8 cellular contexts compared by ENCODE assay signal in genomic region chr10:60434418-60435046, GRCh38. TPM values are rescaled to one million over a fixed set of nuclear protein-coding genes. Genes with fewer than 3 reads are reported as not detected.
A peak's percentile ranks its signal among the peaks of the same experiment; 100 is the strongest.
DNase-seq lines count a peak whose midpoint lies in the region; ATAC-seq, FAIRE-seq and TF ChIP-seq lines count a peak whose summit lies in the region.

No MANE protein-coding gene starts in this region.

- no peaks in the 10 kb centered on the region for H4K20me1 ChIP-seq in K562 (replicated peaks; ENCODE audit: control insufficient read depth, insufficient read depth, low read length)

- no peaks in the 10 kb centered on the region for H3K36me3 ChIP-seq in K562 (ENCODE audit: control insufficient read depth, insufficient read depth, low read length)

- FAIRE-seq in K562 (lab: Jason Lieb, UNC) (peak; percentile 87), islet of Langerhans (lab: Jason Lieb, UNC) (peak; percentile 98)

- no peak overlapping the region for H3K4me3 ChIP-seq in K562

- CTCF ChIA-PET in K562 (lab: Yijun Ruan, JAX; ENCODE audit: low intra/inter-chr PET ratio), result interaction anchor here (0.7 to 3.0 kb wide), 9 partner anchors 98 to 808 kb away, joined by 3 to 20 read pairs (median 7); no protein-coding TSS in a partner anchor

- peaks cover 4% of the 10 kb centered on the region for H3K36me3 Mint-ChIP-seq in type B pancreatic cell

- no peak overlapping the region for H3K4me3 Mint-ChIP-seq in type B pancreatic cell

- TF ChIP-seq CTCF in C4-2B (conservative IDR thresholded peaks at IDR 0.05), result peak; percentile 89
- TF ChIP-seq CTCF in K562 (IDR thresholded peaks at IDR 0.05 in 2 of 3, conservative IDR thresholded peaks at IDR 0.05 in 1 of 3; ENCODE audit: insufficient read depth in 2 of 3, low read depth in 1 of 3, low read length in 3 of 3), result peak; percentile 71 to 92 (median 73); a peak in 5 of 6 replicates
- TF ChIP-seq CTCF in type B pancreatic cell (conservative IDR thresholded peaks at IDR 0.05), result peak; percentile 93

- peaks cover 15% of the 10 kb centered on the region for H3K4me1 Mint-ChIP-seq in type B pancreatic cell (ENCODE audit: unreplicated experiment)

- peaks cover 0 to under 1% of the 10 kb centered on the region in 2 experiments; a peak in 1 of 5 replicates for H3K4me1 ChIP-seq in K562 (replicated peaks in 1 of 2; ENCODE audit: control insufficient read depth in 2 of 2, insufficient read depth in 2 of 2, low read length in 2 of 2)

- POLR2A ChIA-PET in K562 (lab: Yijun Ruan, JAX), result no interaction called here

- ATAC-seq in GM18858 (IDR thresholded peaks at IDR 0.05; ENCODE audit: unreplicated experiment), result peak; percentile 61
- ATAC-seq in K562, result peak; percentile 87

- intact Hi-C loops in K562 (cut with micrococcal nuclease), result loop anchor here (1.0 to 5.0 kb wide), 5 partner anchors 99 to 807 kb away; no protein-coding TSS in a partner anchor

- WGBS in K562 (ENCODE audit: insufficient coverage, low coverage, missing lambda C conversion rate), result 25% methylated on average over 3 of the region's 3 CpGs

- no peak overlapping the region for H3K4me2 ChIP-seq in K562 (ENCODE audit: insufficient read depth, low read length)

- no peak for TF ChIP-seq POLR2A in K562 (conservative IDR thresholded peaks at IDR 0.05)

- no peaks in the 10 kb centered on the region for H3K79me2 ChIP-seq in K562 (ENCODE audit: control insufficient read depth, insufficient read depth, low read length)

- H3K9ac ChIP-seq in K562 (ENCODE audit: insufficient read depth in 1 of 2, low read depth in 2 of 2, low read length in 2 of 2), result no peak overlapping the region

- H3K27ac ChIP-seq in C4-2B, result no peak overlapping the region
- H3K27ac ChIP-seq in K562 (ENCODE audit: extremely low read depth, low read depth, low read length), result no peak overlapping the region

- H3K9me1 ChIP-seq in K562 (ENCODE audit: control insufficient read depth, insufficient read depth, low read length), result no peaks in the 10 kb centered on the region

- TF ChIP-seq RAD21 in K562 (CRISPR knock-in tag; conservative IDR thresholded peaks at IDR 0.05 in 1 of 2, IDR thresholded peaks at IDR 0.05 in 1 of 2), result peak; percentile 99

- H3K27me3 Mint-ChIP-seq in type B pancreatic cell, result no peaks in the 10 kb centered on the region

- peak; percentile 38 for DNase-seq in NCI-H2081 treated with DMSO at 0.1 percent for 48 hours (lab: John Stamatoyannopoulos, UW)
- DNase-seq in K562 (ENCODE audit: extremely low read depth in 1 of 4, low spot score in 3 of 4), result peak; percentile 53 to 72 (median 57)
- DNase-seq in type B pancreatic cell (ENCODE audit: extremely low spot score, unreplicated experiment), result no peak
- DNase-seq in NCI-H226, result no peak
- DNase-seq in UCSD-AML1 (lab: John Stamatoyannopoulos, UW; ENCODE audit: unreplicated experiment), result no peak

- no TSS peak for BruUV-seq in K562 (replicated peaks; lab: Mats Ljungman, UMichigan)

- no peak overlapping the region for H2AFZ ChIP-seq in K562 (ENCODE audit: low read depth, low read length)

- H3K27me3 ChIP-seq in K562 (ENCODE audit: control insufficient read depth in 2 of 2, insufficient read depth in 2 of 2, low read length in 2 of 2), result no peaks in the 10 kb centered on the region

- no peaks in the 10 kb centered on the region for H3K9me3 Mint-ChIP-seq in type B pancreatic cell

- in situ Hi-C loops in K562 (cut with MboI), result loop anchor here (10.0 to 25.0 kb wide), 3 partner anchors 200 to 797 kb away; no protein-coding TSS in a partner anchor

- H3K9me3 ChIP-seq in K562 (replicated peaks; ENCODE audit: control insufficient read depth, insufficient read depth, low read depth, low read length), result no peaks in the 10 kb centered on the region

- H3K27ac Mint-ChIP-seq in type B pancreatic cell, result no peak overlapping the region

- no peak for TF ChIP-seq EP300 in K562 (IDR thresholded peaks at IDR 0.05; ENCODE audit: low read length)

TF ChIP-seq in K562, 482 proteins besides CTCF, POLR2A, EP300 and RAD21 (continues in another document):
- TF ChIP-seq ARID2 (IDR thresholded peaks at IDR 0.05) (peak; percentile 94), ETS1 (conservative IDR thresholded peaks at IDR 0.05; ENCODE audit: control insufficient read depth, low read depth, low read length) (no peak), MXD1 (CRISPR knock-in tag; IDR thresholded peaks at IDR 0.05; ENCODE audit: borderline replicate concordance, poor library complexity, severe bottlenecking) (no peak), KHSRP (IDR thresholded peaks at IDR 0.05) (no peak), MBD1 (CRISPR knock-in tag; IDR thresholded peaks at IDR 0.05) (no peak), ZC3H8 (IDR thresholded peaks at IDR 0.05) (no peak), POLR2H (tag; IDR thresholded peaks at IDR 0.05; ENCODE audit: low read depth) (peak; percentile 61; the same call in 1 of the 2 replicates), TBP (optimal IDR thresholded peaks at IDR 0.05; ENCODE audit: low read depth, low read length) (no peak), SAFB2 (IDR thresholded peaks at IDR 0.05; ENCODE audit: borderline replicate concordance, low read depth, low read length, severe bottlenecking) (no peak), DEAF1 (CRISPR knock-in tag; IDR thresholded peaks at IDR 0.05) (peak; percentile 99), SMAD1 (IDR thresholded peaks at IDR 0.05; ENCODE audit: low read depth, low read length, partially characterized antibody) (no peak), SMC3 (conservative IDR thresholded peaks at IDR 0.05; ENCODE audit: insufficient read depth, low read depth, low read length) (peak; percentile 93)

RNA-seq across cellular contexts. Expression of gene ANK3, which starts 44.9 kb away (rescaled TPM):
- total RNA-seq in K562 (2011; cell fraction: chromatin; rRNA removed; ENCODE audit: low replicate concordance), result 130 and 187 TPM in 2 replicates
- 41.4 and 51.2 TPM in 2 replicates for total RNA-seq in K562 (2011; cell fraction: nucleolus; rRNA removed)
- 79.8 and 105 TPM in 2 replicates for total RNA-seq in K562 (2011; cell fraction: nucleoplasm; rRNA removed)
- total RNA-seq in K562 (2014; rRNA removed) (11.9 and 16.0 TPM in 2 replicates), K562 (2014; rRNA removed; fragmentation: Illumina TruSeq; extraction: Trizol) (25.2 and 32.8 TPM in 2 replicates), K562 (2015; rRNA removed; fragmentation: Illumina TruSeq; extraction: Trizol) (24.9 and 28.4 TPM in 2 replicates), K562 (2021) (25.0 and 32.3 TPM in 2 replicates), type B pancreatic cell (ENCODE audit: low replicate concordance) (90.2 and 145 TPM in 2 replicates)
- polyA plus RNA-seq in K562 (2011; rRNA removed) (3.2 and 17.9 TPM in 2 replicates), K562 (2014; fragmentation: Illumina TruSeq; extraction: Trizol) (23.9 and 24.4 TPM in 2 replicates), K562 (2014; fragmentation: Nextera tagmentation; extraction: Ambion mirVana) (10 to 100 TPM in 1 of 2 experiments, 1 to 10 TPM in 1; 10.0 to 10.5 TPM), K562 (2014; rRNA removed) (15.0 and 17.0 TPM in 2 replicates)
- 1.3 and 6.8 TPM in 2 replicates for polyA plus RNA-seq in K562 (2011; cell fraction: cytosol; rRNA removed)
- 3.0 and 17.5 TPM in 2 replicates for polyA plus RNA-seq in K562 (2011; cell fraction: nucleus; rRNA removed)
- polyA plus RNA-seq in K562 (2012), result 18.0 and 29.8 TPM in 2 replicates
- polyA minus RNA-seq in K562 (2011; rRNA and poly(A)+ RNA removed), result 11.4 and 62.0 TPM in 2 replicates
- 3.7 and 14.5 TPM in 2 replicates for polyA minus RNA-seq in K562 (2011; cell fraction: cytosol; rRNA and poly(A)+ RNA removed)
- 15.2 and 44.4 TPM in 2 replicates for polyA minus RNA-seq in K562 (2011; cell fraction: nucleus; rRNA and poly(A)+ RNA removed)

Comparison
In these comparisons a context has a peak if more than half of its experiments do, and no peak if none do; other contexts are left out.
1. DNase-seq: peak in NCI-H2081 treated with DMSO at 0.1 percent for 48 hours (single experiment) and K562 (4 of 4); none in type B pancreatic cell (single experiment), NCI-H226 (single experiment) and UCSD-AML1 (single experiment).
2. Peak in every context shown above with its lines, with median percentiles within 50 percentile points of each other: CTCF ChIP-seq.